In the genomic region with DNA sequence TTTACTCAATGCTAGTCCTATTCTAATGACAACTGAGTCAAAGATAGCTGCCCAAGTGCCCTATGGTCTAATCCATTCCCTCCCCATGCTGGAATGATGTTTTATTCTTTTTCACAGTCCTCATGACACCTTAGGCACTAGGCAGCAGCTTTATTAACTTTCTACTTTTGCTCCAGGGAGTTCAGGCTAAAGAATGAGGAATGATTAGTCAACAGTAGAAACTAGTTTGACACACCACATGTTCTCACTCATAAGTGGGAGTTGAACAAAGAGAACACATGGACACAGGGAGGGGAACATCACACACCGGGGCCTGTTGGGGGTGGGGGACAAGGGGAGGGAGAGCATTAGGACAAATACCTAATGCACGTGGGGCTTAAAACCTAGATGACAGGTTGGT, we compare ENCODE assay signal across 1 cellular context.
TF ChIP-seq lines count a peak whose summit lies in the region.

No MANE protein-coding gene starts in this region.

TF ChIP-seq in K562, 482 proteins besides CTCF, POLR2A, EP300 and RAD21 (continued from another document):
- TF ChIP-seq ZNF592 (IDR thresholded peaks at IDR 0.05), result peak; percentile 10; the same call in 1 of the 2 replicates
- peak; percentile 76; the same call in 1 of the 2 replicates for TF ChIP-seq HMBOX1 (IDR thresholded peaks at IDR 0.05)
- TF ChIP-seq, protein P1, sequence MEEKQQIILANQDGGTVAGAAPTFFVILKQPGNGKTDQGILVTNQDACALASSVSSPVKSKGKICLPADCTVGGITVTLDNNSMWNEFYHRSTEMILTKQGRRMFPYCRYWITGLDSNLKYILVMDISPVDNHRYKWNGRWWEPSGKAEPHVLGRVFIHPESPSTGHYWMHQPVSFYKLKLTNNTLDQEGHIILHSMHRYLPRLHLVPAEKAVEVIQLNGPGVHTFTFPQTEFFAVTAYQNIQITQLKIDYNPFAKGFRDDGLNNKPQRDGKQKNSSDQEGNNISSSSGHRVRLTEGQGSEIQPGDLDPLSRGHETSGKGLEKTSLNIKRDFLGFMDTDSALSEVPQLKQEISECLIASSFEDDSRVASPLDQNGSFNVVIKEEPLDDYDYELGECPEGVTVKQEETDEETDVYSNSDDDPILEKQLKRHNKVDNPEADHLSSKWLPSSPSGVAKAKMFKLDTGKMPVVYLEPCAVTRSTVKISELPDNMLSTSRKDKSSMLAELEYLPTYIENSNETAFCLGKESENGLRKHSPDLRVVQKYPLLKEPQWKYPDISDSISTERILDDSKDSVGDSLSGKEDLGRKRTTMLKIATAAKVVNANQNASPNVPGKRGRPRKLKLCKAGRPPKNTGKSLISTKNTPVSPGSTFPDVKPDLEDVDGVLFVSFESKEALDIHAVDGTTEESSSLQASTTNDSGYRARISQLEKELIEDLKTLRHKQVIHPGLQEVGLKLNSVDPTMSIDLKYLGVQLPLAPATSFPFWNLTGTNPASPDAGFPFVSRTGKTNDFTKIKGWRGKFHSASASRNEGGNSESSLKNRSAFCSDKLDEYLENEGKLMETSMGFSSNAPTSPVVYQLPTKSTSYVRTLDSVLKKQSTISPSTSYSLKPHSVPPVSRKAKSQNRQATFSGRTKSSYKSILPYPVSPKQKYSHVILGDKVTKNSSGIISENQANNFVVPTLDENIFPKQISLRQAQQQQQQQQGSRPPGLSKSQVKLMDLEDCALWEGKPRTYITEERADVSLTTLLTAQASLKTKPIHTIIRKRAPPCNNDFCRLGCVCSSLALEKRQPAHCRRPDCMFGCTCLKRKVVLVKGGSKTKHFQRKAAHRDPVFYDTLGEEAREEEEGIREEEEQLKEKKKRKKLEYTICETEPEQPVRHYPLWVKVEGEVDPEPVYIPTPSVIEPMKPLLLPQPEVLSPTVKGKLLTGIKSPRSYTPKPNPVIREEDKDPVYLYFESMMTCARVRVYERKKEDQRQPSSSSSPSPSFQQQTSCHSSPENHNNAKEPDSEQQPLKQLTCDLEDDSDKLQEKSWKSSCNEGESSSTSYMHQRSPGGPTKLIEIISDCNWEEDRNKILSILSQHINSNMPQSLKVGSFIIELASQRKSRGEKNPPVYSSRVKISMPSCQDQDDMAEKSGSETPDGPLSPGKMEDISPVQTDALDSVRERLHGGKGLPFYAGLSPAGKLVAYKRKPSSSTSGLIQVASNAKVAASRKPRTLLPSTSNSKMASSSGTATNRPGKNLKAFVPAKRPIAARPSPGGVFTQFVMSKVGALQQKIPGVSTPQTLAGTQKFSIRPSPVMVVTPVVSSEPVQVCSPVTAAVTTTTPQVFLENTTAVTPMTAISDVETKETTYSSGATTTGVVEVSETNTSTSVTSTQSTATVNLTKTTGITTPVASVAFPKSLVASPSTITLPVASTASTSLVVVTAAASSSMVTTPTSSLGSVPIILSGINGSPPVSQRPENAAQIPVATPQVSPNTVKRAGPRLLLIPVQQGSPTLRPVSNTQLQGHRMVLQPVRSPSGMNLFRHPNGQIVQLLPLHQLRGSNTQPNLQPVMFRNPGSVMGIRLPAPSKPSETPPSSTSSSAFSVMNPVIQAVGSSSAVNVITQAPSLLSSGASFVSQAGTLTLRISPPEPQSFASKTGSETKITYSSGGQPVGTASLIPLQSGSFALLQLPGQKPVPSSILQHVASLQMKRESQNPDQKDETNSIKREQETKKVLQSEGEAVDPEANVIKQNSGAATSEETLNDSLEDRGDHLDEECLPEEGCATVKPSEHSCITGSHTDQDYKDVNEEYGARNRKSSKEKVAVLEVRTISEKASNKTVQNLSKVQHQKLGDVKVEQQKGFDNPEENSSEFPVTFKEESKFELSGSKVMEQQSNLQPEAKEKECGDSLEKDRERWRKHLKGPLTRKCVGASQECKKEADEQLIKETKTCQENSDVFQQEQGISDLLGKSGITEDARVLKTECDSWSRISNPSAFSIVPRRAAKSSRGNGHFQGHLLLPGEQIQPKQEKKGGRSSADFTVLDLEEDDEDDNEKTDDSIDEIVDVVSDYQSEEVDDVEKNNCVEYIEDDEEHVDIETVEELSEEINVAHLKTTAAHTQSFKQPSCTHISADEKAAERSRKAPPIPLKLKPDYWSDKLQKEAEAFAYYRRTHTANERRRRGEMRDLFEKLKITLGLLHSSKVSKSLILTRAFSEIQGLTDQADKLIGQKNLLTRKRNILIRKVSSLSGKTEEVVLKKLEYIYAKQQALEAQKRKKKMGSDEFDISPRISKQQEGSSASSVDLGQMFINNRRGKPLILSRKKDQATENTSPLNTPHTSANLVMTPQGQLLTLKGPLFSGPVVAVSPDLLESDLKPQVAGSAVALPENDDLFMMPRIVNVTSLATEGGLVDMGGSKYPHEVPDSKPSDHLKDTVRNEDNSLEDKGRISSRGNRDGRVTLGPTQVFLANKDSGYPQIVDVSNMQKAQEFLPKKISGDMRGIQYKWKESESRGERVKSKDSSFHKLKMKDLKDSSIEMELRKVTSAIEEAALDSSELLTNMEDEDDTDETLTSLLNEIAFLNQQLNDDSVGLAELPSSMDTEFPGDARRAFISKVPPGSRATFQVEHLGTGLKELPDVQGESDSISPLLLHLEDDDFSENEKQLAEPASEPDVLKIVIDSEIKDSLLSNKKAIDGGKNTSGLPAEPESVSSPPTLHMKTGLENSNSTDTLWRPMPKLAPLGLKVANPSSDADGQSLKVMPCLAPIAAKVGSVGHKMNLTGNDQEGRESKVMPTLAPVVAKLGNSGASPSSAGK (IDR thresholded peaks at IDR 0.05), result peak; percentile 48; the same call in 1 of the 2 replicates
